15 cellular contexts compared by ENCODE assay signal in the genomic region with DNA sequence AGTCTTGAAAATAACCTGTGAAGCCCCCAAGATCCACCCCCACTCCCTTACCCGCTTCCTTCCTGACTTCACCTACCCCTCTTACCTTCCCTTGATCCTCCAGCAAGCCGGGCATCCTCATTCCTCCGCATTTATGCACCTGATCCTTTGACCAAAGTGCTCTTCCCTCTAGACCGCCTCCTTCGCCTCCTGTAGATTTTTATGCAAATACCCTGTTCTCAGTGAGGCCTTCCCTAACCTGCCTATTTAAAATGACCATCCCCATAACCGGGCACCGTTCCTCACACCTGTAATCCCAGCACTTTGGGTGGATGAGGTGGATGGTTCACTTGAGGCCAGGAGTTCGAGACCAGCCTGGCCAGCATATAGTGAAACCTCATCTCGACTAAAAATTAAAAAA. TPM values are rescaled to one million over a fixed set of nuclear protein-coding genes. Genes with fewer than 3 reads are reported as not detected.
A peak's percentile ranks its signal among the peaks of the same experiment; 100 is the strongest.
DNase-seq lines count a peak whose midpoint lies in the region; ATAC-seq and TF ChIP-seq lines count a peak whose summit lies in the region.
"Had no signal": no experiment of that assay in that cellular context is flagged by ENCODE, and none has a peak within 500 bp of the region (broad histone marks: within the 10 kb centered on the region; RNA-seq: fewer than 3 reads in every experiment).

No MANE protein-coding gene starts in this region.

- peak overlapping the region; percentile 73; the same call in 1 of the 2 replicates for H3K4me2 ChIP-seq in DOHH2 (ENCODE audit: low read length)

- intact Hi-C loops in natural killer cell (cut with micrococcal nuclease), result loop anchor here (1.0 kb wide), 1 partner anchor 16 kb away; no protein-coding TSS in a partner anchor
- intact Hi-C loops in sciatic nerve (cut with DNase I), result no loop called here

- TF ChIP-seq CTCF in DOHH2 (IDR thresholded peaks at IDR 0.05; ENCODE audit: low read depth, low read length, poor library complexity, severe bottlenecking) (no peak), natural killer cell (IDR thresholded peaks at IDR 0.05) (no peak)

- H3K9me2 ChIP-seq in DOHH2 (replicated peaks; ENCODE audit: control insufficient read depth, low read length), result no peaks in the 10 kb centered on the region

- no peaks in the 10 kb centered on the region for H4K20me1 ChIP-seq in DOHH2 (ENCODE audit: control insufficient read depth, insufficient read depth, low read depth, low read length)

- no peak overlapping the region for H3K27ac ChIP-seq in DOHH2 (ENCODE audit: low read depth, low read length)
- H3K27ac ChIP-seq: 22Rv1 had no signal

- peaks cover 25% of the 10 kb centered on the region for H3K79me2 ChIP-seq in DOHH2 (ENCODE audit: control insufficient read depth, low read length)
- H3K79me2 ChIP-seq: parathyroid adenoma had no signal

- peaks cover 20% of the 10 kb centered on the region for H3K4me1 ChIP-seq in DOHH2 (ENCODE audit: control insufficient read depth, low read length)
- H3K4me1 ChIP-seq: parathyroid adenoma had no signal

- DNase-seq in NCI-H526 (lab: John Stamatoyannopoulos, UW) (peak; percentile 5 to 55), NCI-H526 treated with DMSO at 0.1 percent for 48 hours (lab: John Stamatoyannopoulos, UW) (no peak), natural killer cell (no peak), DMS53 treated with DMSO at 0.1 percent for 48 hours (lab: John Stamatoyannopoulos, UW; ENCODE audit: unreplicated experiment) (no peak), sciatic nerve (ENCODE audit: low spot score) (no peak)
- no peak for DNase-seq in activated naive CD8-positive, alpha-beta T cell treated with anti-CD3 and anti-CD28 coated beads for 36 hours
- DNase-seq: adrenal gland, EL, Karpas-422, NCI-H1417 treated with DMSO at 0.1 percent for 48 hours had no signal

- H3K27me3 Mint-ChIP-seq in activated naive CD8-positive, alpha-beta T cell treated with anti-CD3 and anti-CD28 coated beads for 36 hours, result no peaks in the 10 kb centered on the region
- H3K27me3 Mint-ChIP-seq in natural killer cell (ENCODE audit: low read depth in 2 of 2), result peaks cover 4 to 7% of the 10 kb centered on the region in 2 donors

- H3K36me3 Mint-ChIP-seq in activated naive CD8-positive, alpha-beta T cell treated with anti-CD3 and anti-CD28 coated beads for 36 hours, result peaks cover 2% of the 10 kb centered on the region
- no peaks in the 10 kb centered on the region for H3K36me3 Mint-ChIP-seq in natural killer cell

- H3K9me3 ChIP-seq in DOHH2 (ENCODE audit: control insufficient read depth, insufficient read depth, low read length), result no peaks in the 10 kb centered on the region
- H3K9me3 ChIP-seq: adrenal gland, SJCRH30 had no signal

- H3K4me1 Mint-ChIP-seq in activated naive CD8-positive, alpha-beta T cell treated with anti-CD3 and anti-CD28 coated beads for 36 hours, result peaks cover 26% of the 10 kb centered on the region
- H3K4me1 Mint-ChIP-seq in natural killer cell, result peaks cover 4 to 9% of the 10 kb centered on the region in 2 donors

- H3K36me3 ChIP-seq in DOHH2 (ENCODE audit: control insufficient read depth, low read length), result no peaks in the 10 kb centered on the region
- H3K36me3 ChIP-seq: adrenal gland, SJCRH30 had no signal

- no peaks in the 10 kb centered on the region for H3K9me3 Mint-ChIP-seq in activated naive CD8-positive, alpha-beta T cell treated with anti-CD3 and anti-CD28 coated beads for 36 hours
- H3K9me3 Mint-ChIP-seq in natural killer cell, result no peaks in the 10 kb centered on the region

- ATAC-seq in natural killer cell (no peak), GM18858 (IDR thresholded peaks at IDR 0.05; ENCODE audit: unreplicated experiment) (no peak), sciatic nerve (no peak)

- H3F3A ChIP-seq in DOHH2 (ENCODE audit: control insufficient read depth, insufficient read depth), result no peaks in the 10 kb centered on the region

- no peak overlapping the region for H3K4me3 ChIP-seq in DOHH2 (ENCODE audit: low read length)

- H3K27ac Mint-ChIP-seq in activated naive CD8-positive, alpha-beta T cell treated with anti-CD3 and anti-CD28 coated beads for 36 hours, result peak overlapping the region; percentile 23
- H3K27ac Mint-ChIP-seq in natural killer cell, result no peak overlapping the region

- H3K4me3 Mint-ChIP-seq in activated naive CD8-positive, alpha-beta T cell treated with anti-CD3 and anti-CD28 coated beads for 36 hours, result peak overlapping the region; percentile 42
- H3K4me3 Mint-ChIP-seq in natural killer cell, result peak overlapping the region; percentile 68

- 0 out of 2 replicates have a peak, but pooled peaks cover 2% of the 10 kb centered on the region for H3K27me3 ChIP-seq in DOHH2 (ENCODE audit: control insufficient read depth, low read length)
- H3K27me3 ChIP-seq: adrenal gland, SJCRH30 had no signal

RNA-seq across cellular contexts. Expression of gene NENF, which starts 1.1 kb away (rescaled TPM):
- 10 to 100 TPM; 36.4 to 38.7 TPM for total RNA-seq in activated naive CD8-positive, alpha-beta T cell treated with anti-CD3 and anti-CD28 coated beads for 36 hours
- total RNA-seq in natural killer cell (10 to 100 TPM in 2 of 3 donors, 1 to 10 TPM in 1; 7.2 to 14.0 (median 12.2) TPM), sciatic nerve (65.8 TPM)

RNA-seq across cellular contexts. Expression of gene PACC1, which starts 17.0 kb away (rescaled TPM):
- 10 to 100 TPM; 12.7 to 13.9 TPM for total RNA-seq in activated naive CD8-positive, alpha-beta T cell treated with anti-CD3 and anti-CD28 coated beads for 36 hours
- total RNA-seq in natural killer cell (10 to 100 TPM in 2 of 3 donors, 1 to 10 TPM in 1; 5.0 to 14.2 (median 11.4) TPM), sciatic nerve (6.7 TPM)

Comparison
In these comparisons a context has a peak if more than half of its experiments do, and no peak if none do; other contexts are left out.
1. DNase-seq: peak in NCI-H526 (2 of 2); none in NCI-H526 treated with DMSO at 0.1 percent for 48 hours (single experiment), activated naive CD8-positive, alpha-beta T cell treated with anti-CD3 and anti-CD28 coated beads for 36 hours (single experiment), natural killer cell (single experiment), DMS53 treated with DMSO at 0.1 percent for 48 hours (single experiment) and sciatic nerve (single experiment).